In the genomic region with DNA sequence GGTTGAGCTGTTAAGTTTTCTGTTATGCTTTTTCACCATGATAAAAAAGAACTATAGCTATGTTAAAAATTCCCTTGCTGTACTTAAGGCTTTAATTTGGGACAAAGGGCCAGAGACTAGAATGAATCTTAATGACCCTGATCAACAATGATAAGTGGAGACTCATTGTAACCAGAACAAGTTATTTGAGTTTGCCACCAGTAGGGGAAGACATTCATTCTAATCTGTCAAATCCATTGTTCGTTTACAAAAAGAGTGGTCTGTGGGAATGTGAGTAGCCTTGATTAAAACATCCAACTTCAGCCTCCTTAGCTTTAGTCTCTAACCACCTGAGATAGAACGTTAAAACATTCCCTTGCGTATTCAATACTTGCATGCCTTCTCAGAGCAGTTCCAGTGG, we compare ENCODE assay signal across 18 cellular contexts.
A peak's percentile ranks its signal among the peaks of the same experiment; 100 is the strongest.
DNase-seq lines count a peak whose midpoint lies in the region; ATAC-seq, FAIRE-seq and TF ChIP-seq lines count a peak whose summit lies in the region.
"Had no signal": no experiment of that assay in that cellular context is flagged by ENCODE, and none has a peak within 500 bp of the region (broad histone marks: within the 10 kb centered on the region; RNA-seq: fewer than 3 reads in every experiment).

No MANE protein-coding gene starts in this region.

- no peaks in the 10 kb centered on the region for H3K36me3 ChIP-seq in K562 (ENCODE audit: control insufficient read depth, insufficient read depth, low read length)
- no peaks in the 10 kb centered on the region for H3K36me3 ChIP-seq in neuronal stem cell (replicated peaks in 1 of 2; ENCODE audit: control insufficient read depth in 2 of 2, insufficient read depth in 2 of 2, low read length in 2 of 2)
- no peaks in the 10 kb centered on the region for H3K36me3 ChIP-seq in PC-9 (ENCODE audit: low read depth)
- H3K36me3 ChIP-seq: tibial nerve had no signal

- no peak for TF ChIP-seq RAD21 in K562 (CRISPR knock-in tag; conservative IDR thresholded peaks at IDR 0.05 in 1 of 2, IDR thresholded peaks at IDR 0.05 in 1 of 2)

- H3K9ac ChIP-seq in K562 (ENCODE audit: insufficient read depth in 1 of 2, low read depth in 2 of 2, low read length in 2 of 2) (no peak overlapping the region), neuronal stem cell (ENCODE audit: low read depth, low read length, poor library complexity) (no peak overlapping the region)
- H3K9ac ChIP-seq: parathyroid adenoma had no signal

- no peak overlapping the region for H2BK120ac ChIP-seq in neuronal stem cell (ENCODE audit: low read depth, low read length)

- TF ChIP-seq CTCF in K562 (IDR thresholded peaks at IDR 0.05 in 2 of 3, conservative IDR thresholded peaks at IDR 0.05 in 1 of 3; ENCODE audit: insufficient read depth in 2 of 3, low read depth in 1 of 3, low read length in 3 of 3) (no peak), PC-9 (conservative IDR thresholded peaks at IDR 0.05) (no peak)

- no peaks in the 10 kb centered on the region for H4K20me1 ChIP-seq in K562 (replicated peaks; ENCODE audit: control insufficient read depth, insufficient read depth, low read length)
- no peaks in the 10 kb centered on the region for H4K20me1 ChIP-seq in PC-9 (ENCODE audit: insufficient read depth)

- no peaks in the 10 kb centered on the region for H3K9me2 ChIP-seq in PC-9 (ENCODE audit: insufficient read depth)

- H3K9me1 ChIP-seq in K562 (ENCODE audit: control insufficient read depth, insufficient read depth, low read length) = no peaks in the 10 kb centered on the region

- FAIRE-seq in GM12891 (lab: Jason Lieb, UNC) (peak; percentile 48), K562 (lab: Jason Lieb, UNC) (peak; percentile 6)

- H3K4ac ChIP-seq in neuronal stem cell (ENCODE audit: low read length) = no peak overlapping the region

- H2BK15ac ChIP-seq in neuronal stem cell (ENCODE audit: low read length) = no peak overlapping the region

- 11% methylated on average over 3 of the region's 3 CpGs for WGBS in K562 (ENCODE audit: insufficient coverage, low coverage, missing lambda C conversion rate)
- WGBS in neuronal stem cell (ENCODE audit: extremely low coverage in 2 of 2, insufficient read length in 2 of 2, insufficient replicate concordance in 1 of 2), 2 donors = no CpG with 5 or more reads among the region's 3 CpGs

- no peak overlapping the region for H3K14ac ChIP-seq in neuronal stem cell (ENCODE audit: low read length)

- H3K4me3 ChIP-seq in K562 (no peak overlapping the region), neuronal stem cell (ENCODE audit: low read length in 2 of 2) (no peak overlapping the region), PC-9 (no peak overlapping the region)
- H3K4me3 ChIP-seq: hepatocyte, skin epidermis, tibial nerve had no signal

- CTCF ChIA-PET in K562 (lab: Yijun Ruan, JAX; ENCODE audit: low intra/inter-chr PET ratio) (no interaction called here), PC-9 (lab: Charles Lee) (no interaction called here)

- in situ Hi-C loops in K562 (cut with MboI) = no loop called here

- no peak overlapping the region for H3K23ac ChIP-seq in neuronal stem cell (ENCODE audit: low read depth, low read length, poor library complexity)

- H4K8ac ChIP-seq in neuronal stem cell (ENCODE audit: low read depth, low read length) = no peak overlapping the region

- no peak for TF ChIP-seq EP300 in K562 (IDR thresholded peaks at IDR 0.05; ENCODE audit: low read length)

- H3F3A ChIP-seq in PC-9 (ENCODE audit: insufficient read depth, low read depth) = no peaks in the 10 kb centered on the region

- DNase-seq in GM12891 (ENCODE audit: insufficient read length, low spot score) = no peak
- peak; percentile 12 for DNase-seq in M059J (ENCODE audit: low read depth)
- DNase-seq in K562 (ENCODE audit: extremely low read depth in 1 of 4, low spot score in 3 of 4) = no peak
- peak; percentile 23 for DNase-seq in neuronal stem cell (ENCODE audit: low spot score)
- no peak for DNase-seq in PC-9
- DNase-seq: activated effector memory CD4-positive, alpha-beta T cell treated with Interleukin-2 at 50 U/mL for 16 hours; CD4-positive, CD25-positive, alpha-beta regulatory T cell; EL; left cardiac atrium; NCI-H187 treated with DMSO at 0.1 percent for 48 hours; NCI-H510A had no signal

- intact Hi-C loops in K562 (cut with micrococcal nuclease) (loop anchor here (5.0 to 10.0 kb wide), 2 partner anchors 151 to 274 kb away; partner anchors contain the start of genes CASP6 and RRH), PC-9 (cut with micrococcal nuclease; ENCODE audit: unreplicated experiment) (loop anchor here (2.0 to 10.0 kb wide), 3 partner anchors 161 to 556 kb away; partner anchors contain the start of genes CASP6 and GAR1)

- H3K79me2 ChIP-seq in K562 (ENCODE audit: control insufficient read depth, insufficient read depth, low read length) = no peaks in the 10 kb centered on the region
- H3K79me2 ChIP-seq in PC-9 (ENCODE audit: low read depth) = no peaks in the 10 kb centered on the region
- H3K79me2 ChIP-seq: hepatocyte, parathyroid adenoma had no signal

- BruUV-seq in K562 (replicated peaks; lab: Mats Ljungman, UMichigan) (no TSS peak), PC-9 (replicated peaks; lab: Mats Ljungman, UMichigan) (no TSS peak)

- H2AFZ ChIP-seq in K562 (ENCODE audit: low read depth, low read length) = no peak overlapping the region
- no peak overlapping the region for H2AFZ ChIP-seq in neuronal stem cell (ENCODE audit: low read length)
- no peak overlapping the region for H2AFZ ChIP-seq in PC-9
- H2AFZ ChIP-seq: hepatocyte, parathyroid adenoma had no signal

- ATAC-seq in K562 = peak; percentile 43; the same call in 1 of the 3 replicates
- ATAC-seq in GM18868 (IDR thresholded peaks at IDR 0.05; ENCODE audit: unreplicated experiment) = no peak
- ATAC-seq in HG02623 (IDR thresholded peaks at IDR 0.05; ENCODE audit: unreplicated experiment) = no peak
- ATAC-seq: left cardiac atrium; stimulated activated memory B cell treated with anti-CD40 and anti-IgM and Interleukin-4, amounts not matched to agents 10 μg/mL and 1 μg/mL and 100 μg/mL, for 72 hours had no signal

- TF ChIP-seq POLR2A in GM12891 (IDR thresholded peaks at IDR 0.05; ENCODE audit: low read depth, low read length) (no peak), K562 (conservative IDR thresholded peaks at IDR 0.05) (no peak)

- H3K18ac ChIP-seq in neuronal stem cell (ENCODE audit: low read length) = no peak overlapping the region

- H2BK12ac ChIP-seq in neuronal stem cell (ENCODE audit: low read length) = no peak overlapping the region

- H2BK5ac ChIP-seq in neuronal stem cell (ENCODE audit: low read length) = no peak overlapping the region

- H2AK5ac ChIP-seq in neuronal stem cell (ENCODE audit: low read depth, low read length) = no peak overlapping the region

- H4K91ac ChIP-seq in neuronal stem cell (ENCODE audit: low read depth, low read length, poor library complexity) = no peak overlapping the region

- H3K27ac ChIP-seq in K562 (ENCODE audit: extremely low read depth, low read depth, low read length) = no peak overlapping the region
- H3K27ac ChIP-seq in neuronal stem cell (replicated peaks; ENCODE audit: low read length) = no peak overlapping the region
- no peak overlapping the region for H3K27ac ChIP-seq in PC-9
- H3K27ac ChIP-seq: hepatocyte, parathyroid adenoma, skin epidermis, tibial nerve had no signal

- H3K79me1 ChIP-seq in neuronal stem cell (ENCODE audit: low read depth, low read length) = no peaks in the 10 kb centered on the region

- H3K4me1 ChIP-seq in K562 (replicated peaks in 1 of 2; ENCODE audit: control insufficient read depth in 2 of 2, insufficient read depth in 2 of 2, low read length in 2 of 2) (no peaks in the 10 kb centered on the region), neuronal stem cell (ENCODE audit: control insufficient read depth in 2 of 2, insufficient read depth in 1 of 2, low read depth in 1 of 2, low read length in 2 of 2) (peaks cover 5 to 7% of the 10 kb centered on the region in 2 donors), PC-9 (replicated peaks; ENCODE audit: insufficient read depth) (no peaks in the 10 kb centered on the region)
- H3K4me1 ChIP-seq: parathyroid adenoma, tibial nerve had no signal

- peaks cover 0 to 4% of the 10 kb centered on the region in 2 experiments; a peak in 1 of 5 replicates for H3K27me3 ChIP-seq in K562 (ENCODE audit: control insufficient read depth in 2 of 2, insufficient read depth in 2 of 2, low read length in 2 of 2)
- no peaks in the 10 kb centered on the region for H3K27me3 ChIP-seq in neuronal stem cell (ENCODE audit: control insufficient read depth in 3 of 3, insufficient read depth in 3 of 3, low read depth in 1 of 3, low read length in 3 of 3)
- H3K27me3 ChIP-seq in PC-9 (ENCODE audit: insufficient read depth, low read depth) = no peaks in the 10 kb centered on the region
- H3K27me3 ChIP-seq: hepatocyte, tibial nerve had no signal

- no peaks in the 10 kb centered on the region for H3K9me3 ChIP-seq in K562 (replicated peaks; ENCODE audit: control insufficient read depth, insufficient read depth, low read depth, low read length)
- H3K9me3 ChIP-seq in neuronal stem cell (replicated peaks in 1 of 2; ENCODE audit: control insufficient read depth in 2 of 2, insufficient read depth in 1 of 2, low read depth in 1 of 2, low read length in 2 of 2) = no peaks in the 10 kb centered on the region
- H3K9me3 ChIP-seq in PC-9 (ENCODE audit: insufficient read depth, low read depth) = no peaks in the 10 kb centered on the region
- H3K9me3 ChIP-seq: tibial nerve had no signal

- H3K4me2 ChIP-seq in K562 (ENCODE audit: insufficient read depth, low read length) = no peak overlapping the region
- H3K4me2 ChIP-seq in neuronal stem cell (ENCODE audit: insufficient read depth, low read length, poor library complexity, severe bottlenecking) = no peak overlapping the region
- no peak overlapping the region for H3K4me2 ChIP-seq in PC-9
- H3K4me2 ChIP-seq: hepatocyte had no signal

- POLR2A ChIA-PET in K562 (lab: Yijun Ruan, JAX) = interaction anchor here (0.7 kb wide), 1 partner anchor 11 kb away, joined by 3 read pairs; no protein-coding TSS in a partner anchor
- POLR2A ChIA-PET in PC-9 (lab: Charles Lee; ENCODE audit: unreplicated experiment) = no interaction called here

TF ChIP-seq in GM12891, 5 proteins besides CTCF, POLR2A, EP300 and RAD21:
- TF ChIP-seq POU2F2 (IDR thresholded peaks at IDR 0.05; ENCODE audit: low read depth, low read length) = no peak
- no peak for TF ChIP-seq TAF1 (IDR thresholded peaks at IDR 0.05; ENCODE audit: low read depth, low read length)
- no peak for TF ChIP-seq SPI1 (IDR thresholded peaks at IDR 0.05; ENCODE audit: low read depth, low read length)
- no peak for TF ChIP-seq POLR2AphosphoS5 (IDR thresholded peaks at IDR 0.05; ENCODE audit: low read depth, low read length)
- no peak for TF ChIP-seq PAX5 (IDR thresholded peaks at IDR 0.05; ENCODE audit: insufficient read depth, low read length, severe bottlenecking)

TF ChIP-seq in K562, 482 proteins besides CTCF, POLR2A, EP300 and RAD21 (continues in another document):
- TF ChIP-seq ATF7 (IDR thresholded peaks at IDR 0.05) (no peak), SPI1 (IDR thresholded peaks at IDR 0.05; ENCODE audit: borderline replicate concordance, low read depth, low read length) (no peak), ILF3 (IDR thresholded peaks at IDR 0.05; ENCODE audit: borderline replicate concordance) (no peak)

Comparison
In these comparisons a context has a peak if more than half of its experiments do, and no peak if none do; other contexts are left out.
1. DNase-seq: peak in M059J (single experiment) and neuronal stem cell (single experiment); none in GM12891 (single experiment), K562 (0 of 4) and PC-9 (0 of 2).